ENCODE assay signal across 15 cellular contexts in the genomic region with DNA sequence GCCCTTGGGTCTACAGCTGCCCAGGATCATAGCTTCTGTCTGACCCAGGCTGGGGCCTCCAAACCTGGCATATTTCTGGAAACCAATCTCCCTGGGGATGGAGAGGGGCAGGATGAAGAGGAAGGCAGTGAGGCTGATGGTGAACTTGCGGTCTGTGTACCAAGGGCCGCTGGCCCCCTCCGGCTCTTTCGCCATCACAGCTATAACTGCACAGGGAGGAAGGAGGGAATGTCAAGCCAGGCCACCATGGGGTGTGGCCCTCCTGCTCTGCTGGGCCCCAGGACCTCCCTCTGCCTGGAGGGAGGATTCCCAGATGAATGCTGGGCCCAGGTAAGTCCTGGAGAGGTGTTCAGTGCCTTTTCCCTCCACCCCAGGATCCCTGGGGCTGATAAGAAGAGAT. TPM values are rescaled to one million over a fixed set of nuclear protein-coding genes. Genes with fewer than 3 reads are reported as not detected.
DNase-seq lines count a peak whose midpoint lies in the region; ATAC-seq and TF ChIP-seq lines count a peak whose summit lies in the region.
"Had no signal": no experiment of that assay in that cellular context is flagged by ENCODE, and none has a peak within 500 bp of the region (broad histone marks: within the 10 kb centered on the region; RNA-seq: fewer than 3 reads in every experiment).

No MANE protein-coding gene starts in this region.

- peaks cover 32% of the 10 kb centered on the region for H3K36me3 Mint-ChIP-seq in endothelial cell (ENCODE audit: low read depth, unreplicated experiment)

- H3K56ac ChIP-seq in IMR-90 (ENCODE audit: extremely low read depth, insufficient read depth, low read length): no peak overlapping the region

- H3K9me1 ChIP-seq in IMR-90 (ENCODE audit: insufficient read depth, low read length): peaks cover 6% of the 10 kb centered on the region

- dilution Hi-C loops in IMR-90 (cut with HindIII; ENCODE audit: low sequenced_read_pairs, unreplicated experiment): no loop called here

- H3K4me3 ChIP-seq in IMR-90 (ENCODE audit: insufficient read depth, low read depth, low read length) (no peak overlapping the region), neuronal stem cell (ENCODE audit: low read length in 2 of 2) (no peak overlapping the region), PC-9 (no peak overlapping the region)
- H3K4me3 ChIP-seq: BLaER1, GM23248 had no signal

- no peak for TF ChIP-seq POLR2A in IMR-90 (IDR thresholded peaks at IDR 0.05; ENCODE audit: low read depth, low read length)

- no peak overlapping the region for H2BK15ac ChIP-seq in IMR-90 (ENCODE audit: low read depth, low read length)
- no peak overlapping the region for H2BK15ac ChIP-seq in neuronal stem cell (ENCODE audit: low read length)

- H2BK120ac ChIP-seq in IMR-90 (ENCODE audit: low read depth, low read length) (no peak overlapping the region), neuronal stem cell (ENCODE audit: low read depth, low read length) (no peak overlapping the region)

- no peaks in the 10 kb centered on the region for H3K9me2 ChIP-seq in PC-9 (ENCODE audit: insufficient read depth)

- peaks cover 19% of the 10 kb centered on the region for H3K4me1 Mint-ChIP-seq in endothelial cell (ENCODE audit: unreplicated experiment)

- H3K4ac ChIP-seq in IMR-90 (ENCODE audit: low read depth, low read length): no peak overlapping the region
- H3K4ac ChIP-seq in neuronal stem cell (ENCODE audit: low read length): no peak overlapping the region

- WGBS in IMR-90 (ENCODE audit: extremely low coverage in 2 of 2, insufficient read length in 1 of 2), 2 experiments: 100% methylated on average over 2 of the region's 4 CpGs; no CpG with 5 or more reads in 1 of the 2 experiments
- no CpG with 5 or more reads among the region's 4 CpGs for WGBS in neuronal stem cell (ENCODE audit: extremely low coverage in 2 of 2, insufficient read length in 2 of 2, insufficient replicate concordance in 1 of 2), 2 donors

- H3K79me2 ChIP-seq in PC-9 (ENCODE audit: low read depth): peaks cover 6% of the 10 kb centered on the region; the same call in 1 of the 2 replicates

- no peak overlapping the region for H3K4me2 ChIP-seq in IMR-90 (ENCODE audit: low read depth, low read length)
- no peak overlapping the region for H3K4me2 ChIP-seq in neuronal stem cell (ENCODE audit: insufficient read depth, low read length, poor library complexity, severe bottlenecking)
- no peak overlapping the region for H3K4me2 ChIP-seq in PC-9
- H3K4me2 ChIP-seq: BLaER1 had no signal

- H3F3A ChIP-seq in PC-9 (ENCODE audit: insufficient read depth, low read depth): no peaks in the 10 kb centered on the region

- H3K79me1 ChIP-seq in IMR-90 (ENCODE audit: low read depth in 1 of 2, low read length in 2 of 2): peaks cover 2 to 20% of the 10 kb centered on the region in 2 experiments
- H3K79me1 ChIP-seq in neuronal stem cell (ENCODE audit: low read depth, low read length): peaks cover 2% of the 10 kb centered on the region

- H3K27ac Mint-ChIP-seq in endothelial cell (ENCODE audit: unreplicated experiment): no peak overlapping the region
- H3K27ac Mint-ChIP-seq: B cell; CD8-positive, alpha-beta T cell had no signal

- BruUV-seq in IMR-90 (replicated peaks; lab: Mats Ljungman, UMichigan) (no TSS peak), PC-9 (replicated peaks; lab: Mats Ljungman, UMichigan) (no TSS peak)

- peak overlapping the region; percentile 24 for H2AK9ac ChIP-seq in IMR-90 (replicated peaks; ENCODE audit: low read depth, low read length, poor library complexity)

- H2BK12ac ChIP-seq in neuronal stem cell (ENCODE audit: low read length): no peak overlapping the region

- H3K18ac ChIP-seq in IMR-90 (ENCODE audit: low read depth, low read length): no peak overlapping the region
- no peak overlapping the region for H3K18ac ChIP-seq in neuronal stem cell (ENCODE audit: low read length)

- H4K91ac ChIP-seq in IMR-90 (ENCODE audit: insufficient read depth, low read depth, low read length): no peak overlapping the region
- H4K91ac ChIP-seq in neuronal stem cell (ENCODE audit: low read depth, low read length, poor library complexity): no peak overlapping the region

- no peak for DNase-seq in IMR-90
- DNase-seq in endothelial cell (ENCODE audit: low spot score): no peak
- DNase-seq in neuronal stem cell (ENCODE audit: low spot score): no peak
- DNase-seq in PC-9: no peak
- no peak for DNase-seq in NCI-H345 treated with DMSO at 0.1 percent for 48 hours (lab: John Stamatoyannopoulos, UW; ENCODE audit: unreplicated experiment)
- DNase-seq: Caco-2; CD8-positive, alpha-beta T cell; DMS153; DND-41 had no signal

- H3K23ac ChIP-seq in IMR-90 (ENCODE audit: low read depth, low read length): no peak overlapping the region
- peak overlapping the region; percentile 74 for H3K23ac ChIP-seq in neuronal stem cell (ENCODE audit: low read depth, low read length, poor library complexity)

- H3K4me1 ChIP-seq in IMR-90 (ENCODE audit: control insufficient read depth, insufficient read depth, low read length) (peaks cover 1% of the 10 kb centered on the region; the same call in 1 of the 2 replicates), neuronal stem cell (ENCODE audit: control insufficient read depth in 2 of 2, insufficient read depth in 1 of 2, low read depth in 1 of 2, low read length in 2 of 2) (no peaks in the 10 kb centered on the region), PC-9 (replicated peaks; ENCODE audit: insufficient read depth) (no peaks in the 10 kb centered on the region)
- H3K4me1 ChIP-seq: Caco-2 had no signal

- no peaks in the 10 kb centered on the region for H3K27me3 ChIP-seq in IMR-90 (ENCODE audit: control insufficient read depth, insufficient read depth, low read length)
- H3K27me3 ChIP-seq in neuronal stem cell (ENCODE audit: control insufficient read depth in 3 of 3, insufficient read depth in 3 of 3, low read depth in 1 of 3, low read length in 3 of 3): no peaks in the 10 kb centered on the region
- no peaks in the 10 kb centered on the region for H3K27me3 ChIP-seq in PC-9 (ENCODE audit: insufficient read depth, low read depth)
- H3K27me3 ChIP-seq: BLaER1 had no signal

- no peak overlapping the region for H2BK20ac ChIP-seq in IMR-90 (ENCODE audit: low read depth, low read length)

- H3K9me3 ChIP-seq in IMR-90 (ENCODE audit: control insufficient read depth, insufficient read depth, low read length) (no peaks in the 10 kb centered on the region), neuronal stem cell (replicated peaks in 1 of 2; ENCODE audit: control insufficient read depth in 2 of 2, insufficient read depth in 1 of 2, low read depth in 1 of 2, low read length in 2 of 2) (no peaks in the 10 kb centered on the region), PC-9 (ENCODE audit: insufficient read depth, low read depth) (no peaks in the 10 kb centered on the region)
- H3K9me3 ChIP-seq: BLaER1, Caco-2 had no signal

- H2AFZ ChIP-seq in IMR-90 (replicated peaks; ENCODE audit: low read length, poor library complexity) (no peak overlapping the region), neuronal stem cell (ENCODE audit: low read length) (no peak overlapping the region), PC-9 (no peak overlapping the region)
- H2AFZ ChIP-seq: GM23248 had no signal

- H4K20me1 ChIP-seq in IMR-90 (ENCODE audit: insufficient read depth, low read length) (no peaks in the 10 kb centered on the region; the same call in 1 of the 2 replicates), PC-9 (ENCODE audit: insufficient read depth) (0 out of 2 replicates have a peak, but pooled peaks cover 3% of the 10 kb centered on the region)
- H4K20me1 ChIP-seq: BLaER1 had no signal

- peaks cover 3% of the 10 kb centered on the region for H3K27me3 Mint-ChIP-seq in endothelial cell (ENCODE audit: unreplicated experiment)
- H3K27me3 Mint-ChIP-seq: B cell; CD4-positive, CD25-positive, alpha-beta regulatory T cell had no signal

- H4K8ac ChIP-seq in IMR-90 (ENCODE audit: low read depth in 2 of 2, low read length in 2 of 2) (no peak overlapping the region), neuronal stem cell (ENCODE audit: low read depth, low read length) (no peak overlapping the region)

- in situ Hi-C loops in IMR-90 (cut with MboI; ENCODE audit: low sequenced_read_pairs): no loop called here

- peak overlapping the region; percentile 31 for H3K4me3 Mint-ChIP-seq in endothelial cell (ENCODE audit: unreplicated experiment)
- H3K4me3 Mint-ChIP-seq: B cell; CD8-positive, alpha-beta T cell had no signal

- H3K9me3 Mint-ChIP-seq in endothelial cell (ENCODE audit: unreplicated experiment): no peaks in the 10 kb centered on the region
- H3K9me3 Mint-ChIP-seq: CD4-positive, CD25-positive, alpha-beta regulatory T cell; CD8-positive, alpha-beta T cell had no signal

- H3K27ac ChIP-seq in IMR-90 (ENCODE audit: insufficient read depth, low read length) (no peak overlapping the region), neuronal stem cell (replicated peaks; ENCODE audit: low read length) (no peak overlapping the region), PC-9 (no peak overlapping the region)
- H3K27ac ChIP-seq: BLaER1, C4-2B, GM23248 had no signal

- H3K36me3 ChIP-seq in IMR-90 (ENCODE audit: control insufficient read depth, insufficient read depth, low read length) (peaks cover 45% of the 10 kb centered on the region), neuronal stem cell (replicated peaks in 1 of 2; ENCODE audit: control insufficient read depth in 2 of 2, insufficient read depth in 2 of 2, low read length in 2 of 2) (peaks cover 14 to 39% of the 10 kb centered on the region in 2 donors), PC-9 (ENCODE audit: low read depth) (0 out of 2 replicates have a peak, but pooled peaks cover 4% of the 10 kb centered on the region)

- no peak overlapping the region for H3K14ac ChIP-seq in IMR-90 (replicated peaks; ENCODE audit: low read depth, low read length)
- H3K14ac ChIP-seq in neuronal stem cell (ENCODE audit: low read length): no peak overlapping the region

- CTCF ChIA-PET in IMR-90 (lab: Yijun Ruan, JAX): interaction anchor here (0.6 to 2.3 kb wide), 2 partner anchors 78 to 342 kb away, joined by 5 to 8 read pairs; no protein-coding TSS in a partner anchor
- CTCF ChIA-PET in PC-9 (lab: Charles Lee): interaction anchor here (0.7 to 1.5 kb wide), 2 partner anchors 78 kb away, joined by 3 to 7 read pairs; no protein-coding TSS in a partner anchor

- H2BK5ac ChIP-seq in IMR-90 (ENCODE audit: low read depth, low read length, poor library complexity, severe bottlenecking) (no peak overlapping the region), neuronal stem cell (ENCODE audit: low read length) (no peak overlapping the region)

- TF ChIP-seq CTCF in IMR-90 (conservative IDR thresholded peaks at IDR 0.05; ENCODE audit: low read depth, low read length) (no peak), endothelial cell (IDR thresholded peaks at IDR 0.05; ENCODE audit: unreplicated experiment) (no peak), PC-9 (conservative IDR thresholded peaks at IDR 0.05) (no peak)

- H2AK5ac ChIP-seq in IMR-90 (ENCODE audit: low read depth, low read length) (no peak overlapping the region), neuronal stem cell (ENCODE audit: low read depth, low read length) (no peak overlapping the region)

- POLR2A ChIA-PET in IMR-90 (lab: Charles Lee; ENCODE audit: unreplicated experiment): no interaction called here
- POLR2A ChIA-PET in PC-9 (lab: Charles Lee; ENCODE audit: unreplicated experiment): no interaction called here

- H3K9ac ChIP-seq in IMR-90 (ENCODE audit: low read depth, low read length) (no peak overlapping the region), neuronal stem cell (ENCODE audit: low read depth, low read length, poor library complexity) (peak overlapping the region; percentile 50)
- H3K9ac ChIP-seq: BLaER1, GM23248 had no signal

- TF ChIP-seq RAD21 in IMR-90 (IDR thresholded peaks at IDR 0.05; ENCODE audit: low read length): no peak

- intact Hi-C loops in IMR-90 (cut with micrococcal nuclease) (loop anchor here (1.0 kb wide), 1 partner anchor 78 kb away; no protein-coding TSS in a partner anchor), PC-9 (cut with micrococcal nuclease; ENCODE audit: unreplicated experiment) (loop anchor here (2.0 kb wide), 1 partner anchor 79 kb away; no protein-coding TSS in a partner anchor)

- no peak overlapping the region for H4K5ac ChIP-seq in IMR-90 (ENCODE audit: low read depth, low read length)

- no peak for ATAC-seq in IMR-90 (ENCODE audit: low read depth)
- no peak for ATAC-seq in HG03045 (IDR thresholded peaks at IDR 0.05; ENCODE audit: unreplicated experiment)
- ATAC-seq: CD8-positive, alpha-beta T cell had no signal

RNA-seq across cellular contexts. Expression of a gene that starts 6.3 kb away (rescaled TPM):
- total RNA-seq in IMR-90 (2012; rRNA removed) (13.6 and 14.7 TPM in 2 replicates), endothelial cell (ENCODE audit: unreplicated experiment) (56.7 TPM), PC-9 (2021) (17.2 and 18.6 TPM in 2 replicates)
- polyA plus RNA-seq in IMR-90 (2012; rRNA removed): 16.4 and 16.7 TPM in 2 replicates
- polyA plus RNA-seq in IMR-90 (2012; cell fraction: cytosol; rRNA removed): 4.4 and 10.5 TPM in 2 replicates
- polyA plus RNA-seq in IMR-90 (2012; cell fraction: nucleus; rRNA removed; ENCODE audit: low replicate concordance): 35.0 and 49.3 TPM in 2 replicates
- 6.3 TPM for polyA plus RNA-seq in neuronal stem cell (2013, experiment 1 of 2)
- 6.3 TPM for polyA plus RNA-seq in neuronal stem cell (2013, experiment 2 of 2)

RNA-seq across cellular contexts. Expression of a gene that starts 48.6 kb away (rescaled TPM):
- total RNA-seq in IMR-90 (2012; rRNA removed) (203 and 357 TPM in 2 replicates), endothelial cell (ENCODE audit: unreplicated experiment) (152 TPM), PC-9 (2021) (141 and 233 TPM in 2 replicates)
- 67.7 and 85.5 TPM in 2 replicates for polyA plus RNA-seq in IMR-90 (2012; rRNA removed)
- 38.0 and 70.7 TPM in 2 replicates for polyA plus RNA-seq in IMR-90 (2012; cell fraction: cytosol; rRNA removed)
- polyA plus RNA-seq in IMR-90 (2012; cell fraction: nucleus; rRNA removed; ENCODE audit: low replicate concordance): 74.1 and 206 TPM in 2 replicates
- polyA plus RNA-seq in neuronal stem cell (2013, experiment 1 of 2): 97.9 TPM
- 97.0 TPM for polyA plus RNA-seq in neuronal stem cell (2013, experiment 2 of 2)

RNA-seq across cellular contexts. Expression of a gene that starts 55.8 kb away (rescaled TPM):
- total RNA-seq in IMR-90 (2012; rRNA removed): 45.5 and 50.2 TPM in 2 replicates
- polyA plus RNA-seq in IMR-90 (2012; rRNA removed): 55.2 and 60.2 TPM in 2 replicates
- polyA plus RNA-seq in IMR-90 (2012; cell fraction: cytosol; rRNA removed): 27.0 and 48.7 TPM in 2 replicates
- polyA plus RNA-seq in IMR-90 (2012; cell fraction: nucleus; rRNA removed; ENCODE audit: low replicate concordance): 27.3 and 55.3 TPM in 2 replicates
- 105 TPM for total RNA-seq in endothelial cell (ENCODE audit: unreplicated experiment)
- polyA plus RNA-seq in neuronal stem cell (2013, experiment 1 of 2): 86.7 TPM
- 87.0 TPM for polyA plus RNA-seq in neuronal stem cell (2013, experiment 2 of 2)
- total RNA-seq in PC-9 (2021): 105 and 125 TPM in 2 replicates
